In genomic region chr11:43903969-43904368, GRCh38 we compare ENCODE assay signal across 1 cellular context.
TF ChIP-seq lines count a peak whose summit lies in the region.

No MANE protein-coding gene starts in this region.

TF ChIP-seq in SK-N-SH treated with all-trans-retinoic acid at 6 μM for 48 hours, 23 proteins besides CTCF, POLR2A, EP300 and RAD21 (continued from another document):
- TF ChIP-seq PATZ1 (CRISPR knock-in tag; IDR thresholded peaks at IDR 0.05; ENCODE audit: borderline replicate concordance), result no peak
- TF ChIP-seq CREB5 (CRISPR knock-in tag; IDR thresholded peaks at IDR 0.05; ENCODE audit: low read depth), result no peak; the same call in 1 of the 2 replicates
- no peak for TF ChIP-seq ZNF8 (CRISPR knock-in tag; IDR thresholded peaks at IDR 0.05)
- no peak for TF ChIP-seq TOX (CRISPR knock-in tag; IDR thresholded peaks at IDR 0.05; ENCODE audit: borderline replicate concordance)
- TF ChIP-seq TCF4 (CRISPR knock-in tag; IDR thresholded peaks at IDR 0.05; ENCODE audit: borderline replicate concordance), result peak; percentile 80; the same call in 1 of the 2 replicates
- TF ChIP-seq GLIS3 (CRISPR knock-in tag; IDR thresholded peaks at IDR 0.05), result peak; percentile 33; the same call in 1 of the 2 replicates
- TF ChIP-seq ZC3H10 (CRISPR knock-in tag; IDR thresholded peaks at IDR 0.05), result no peak
- TF ChIP-seq ZFP3 (CRISPR knock-in tag; IDR thresholded peaks at IDR 0.05), result peak; percentile 54; the same call in 1 of the 2 replicates
- TF ChIP-seq RARB (CRISPR knock-in tag; IDR thresholded peaks at IDR 0.05), result no peak
- TF ChIP-seq OSR1 (CRISPR knock-in tag; IDR thresholded peaks at IDR 0.05), result no peak
- TF ChIP-seq BACH2 (CRISPR knock-in tag; IDR thresholded peaks at IDR 0.05; ENCODE audit: borderline replicate concordance), result 0 out of 2 replicates have a peak, but pooled peaks have one; percentile 62
- TF ChIP-seq CSDC2 (CRISPR knock-in tag; IDR thresholded peaks at IDR 0.05), result no peak
- TF ChIP-seq TSHZ2 (CRISPR knock-in tag; IDR thresholded peaks at IDR 0.05), result peak; percentile 87
- TF ChIP-seq PPARA (CRISPR knock-in tag; IDR thresholded peaks at IDR 0.05; ENCODE audit: borderline replicate concordance), result peak; percentile 76; the same call in 1 of the 2 replicates
